1 cellular context compared by ENCODE assay signal in the genomic region with DNA sequence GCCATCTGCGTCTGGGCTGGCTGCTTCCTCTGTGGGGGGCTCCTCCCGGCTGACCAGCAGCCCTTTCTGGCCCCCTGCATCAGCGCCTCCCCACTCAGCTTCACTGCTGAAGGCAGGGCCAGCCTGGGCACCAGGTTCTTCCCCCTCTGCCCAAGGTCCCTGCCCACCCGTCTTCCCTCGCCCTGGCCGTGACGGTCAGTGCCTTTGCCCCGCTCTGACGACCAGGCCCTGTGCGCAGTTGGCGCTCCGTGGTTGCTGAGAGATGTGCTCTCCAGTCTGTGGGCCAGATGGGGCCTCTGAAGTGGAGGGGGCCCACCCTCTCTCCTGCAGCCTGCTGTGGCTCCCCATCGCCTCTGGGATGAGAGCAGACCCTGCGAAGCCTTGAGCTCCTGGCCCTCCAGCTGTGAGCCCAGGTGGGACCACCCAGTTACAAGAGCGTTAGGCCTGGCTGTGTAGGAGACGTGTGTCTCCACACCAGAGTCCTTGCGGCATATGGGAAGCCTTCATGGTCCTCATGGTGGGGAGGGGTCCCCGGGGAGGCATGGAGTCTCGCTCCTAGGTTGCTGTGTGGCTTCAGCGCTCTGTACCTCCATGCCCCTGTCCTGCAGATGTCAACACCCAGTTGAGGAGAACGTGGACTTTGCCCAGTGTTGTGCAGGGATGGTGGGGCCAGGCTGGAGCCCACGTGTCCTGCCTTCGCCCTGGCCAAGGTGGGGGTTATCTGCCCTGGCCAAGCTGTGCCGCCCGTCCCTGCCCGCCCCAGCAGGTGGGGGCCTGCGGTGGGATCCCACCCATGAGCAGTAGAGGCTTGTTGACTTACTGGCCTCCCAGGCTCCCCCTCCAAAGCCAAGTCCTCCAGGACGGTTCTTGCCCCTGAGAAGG.
TF ChIP-seq lines count a peak whose summit lies in the region.

No MANE protein-coding gene starts in this region.

TF ChIP-seq in HepG2, 621 proteins besides CTCF, POLR2A, EP300 and RAD21 (continued from another document and continues in another):
- TF ChIP-seq, protein P1, sequence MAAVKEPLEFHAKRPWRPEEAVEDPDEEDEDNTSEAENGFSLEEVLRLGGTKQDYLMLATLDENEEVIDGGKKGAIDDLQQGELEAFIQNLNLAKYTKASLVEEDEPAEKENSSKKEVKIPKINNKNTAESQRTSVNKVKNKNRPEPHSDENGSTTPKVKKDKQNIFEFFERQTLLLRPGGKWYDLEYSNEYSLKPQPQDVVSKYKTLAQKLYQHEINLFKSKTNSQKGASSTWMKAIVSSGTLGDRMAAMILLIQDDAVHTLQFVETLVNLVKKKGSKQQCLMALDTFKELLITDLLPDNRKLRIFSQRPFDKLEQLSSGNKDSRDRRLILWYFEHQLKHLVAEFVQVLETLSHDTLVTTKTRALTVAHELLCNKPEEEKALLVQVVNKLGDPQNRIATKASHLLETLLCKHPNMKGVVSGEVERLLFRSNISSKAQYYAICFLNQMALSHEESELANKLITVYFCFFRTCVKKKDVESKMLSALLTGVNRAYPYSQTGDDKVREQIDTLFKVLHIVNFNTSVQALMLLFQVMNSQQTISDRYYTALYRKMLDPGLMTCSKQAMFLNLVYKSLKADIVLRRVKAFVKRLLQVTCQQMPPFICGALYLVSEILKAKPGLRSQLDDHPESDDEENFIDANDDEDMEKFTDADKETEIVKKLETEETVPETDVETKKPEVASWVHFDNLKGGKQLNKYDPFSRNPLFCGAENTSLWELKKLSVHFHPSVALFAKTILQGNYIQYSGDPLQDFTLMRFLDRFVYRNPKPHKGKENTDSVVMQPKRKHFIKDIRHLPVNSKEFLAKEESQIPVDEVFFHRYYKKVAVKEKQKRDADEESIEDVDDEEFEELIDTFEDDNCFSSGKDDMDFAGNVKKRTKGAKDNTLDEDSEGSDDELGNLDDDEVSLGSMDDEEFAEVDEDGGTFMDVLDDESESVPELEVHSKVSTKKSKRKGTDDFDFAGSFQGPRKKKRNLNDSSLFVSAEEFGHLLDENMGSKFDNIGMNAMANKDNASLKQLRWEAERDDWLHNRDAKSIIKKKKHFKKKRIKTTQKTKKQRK (IDR thresholded peaks at IDR 0.05; ENCODE audit: low read length) = no peak
- TF ChIP-seq ZNF451 (CRISPR knock-in tag; IDR thresholded peaks at IDR 0.05) (no peak), ZNF616 (CRISPR knock-in tag; IDR thresholded peaks at IDR 0.05; ENCODE audit: low read depth) (0 out of 2 replicates have a peak, but pooled peaks have one; percentile 54), ZNF205 (CRISPR knock-in tag; IDR thresholded peaks at IDR 0.05) (no peak), YY1 (IDR thresholded peaks at IDR 0.05; ENCODE audit: insufficient read depth, insufficient replicate concordance, low read depth, low read length) (peak; percentile 51), CENPX (CRISPR knock-in tag; IDR thresholded peaks at IDR 0.05) (no peak), ZNF124 (CRISPR knock-in tag; IDR thresholded peaks at IDR 0.05) (no peak), GABPA (IDR thresholded peaks at IDR 0.05; ENCODE audit: low read depth, low read length) (no peak), GABPA (CRISPR knock-in tag; IDR thresholded peaks at IDR 0.05; ENCODE audit: low read depth) (no peak), LCORL (IDR thresholded peaks at IDR 0.05) (no peak), LCORL (CRISPR knock-in tag; IDR thresholded peaks at IDR 0.05) (no peak), TCF7 (IDR thresholded peaks at IDR 0.05; ENCODE audit: low read depth) (no peak), ZNF235 (CRISPR knock-in tag; IDR thresholded peaks at IDR 0.05; ENCODE audit: borderline replicate concordance) (0 out of 2 replicates have a peak, but pooled peaks have one; percentile 18), ZNF484 (CRISPR knock-in tag; IDR thresholded peaks at IDR 0.05; ENCODE audit: borderline replicate concordance, low read depth) (no peak), PTBP1 (IDR thresholded peaks at IDR 0.05; ENCODE audit: low read depth, low read length, poor library complexity, severe bottlenecking) (no peak), HDAC2 (CRISPR knock-in tag; IDR thresholded peaks at IDR 0.05) (0 out of 2 replicates have a peak, but pooled peaks have one; percentile 64), ZNF850 (CRISPR knock-in tag; conservative IDR thresholded peaks at IDR 0.05) (no peak), YEATS4 (CRISPR knock-in tag; IDR thresholded peaks at IDR 0.05; ENCODE audit: borderline replicate concordance) (peak; percentile 65; the same call in 1 of the 2 replicates), ZNF550 (CRISPR knock-in tag; IDR thresholded peaks at IDR 0.05; ENCODE audit: borderline replicate concordance) (no peak), U2AF1 (optimal IDR thresholded peaks at IDR 0.05; ENCODE audit: low read depth, low read length) (no peak), ZNF101 (CRISPR knock-in tag; IDR thresholded peaks at IDR 0.05; ENCODE audit: borderline replicate concordance, low read depth) (no peak), SUZ12 (IDR thresholded peaks at IDR 0.05; ENCODE audit: low read depth, low read length) (no peak), SSRP1 (CRISPR knock-in tag; IDR thresholded peaks at IDR 0.05) (no peak), ZNF607 (CRISPR knock-in tag; IDR thresholded peaks at IDR 0.05; ENCODE audit: borderline replicate concordance) (peak; percentile 83; the same call in 1 of the 2 replicates), ZC3H13 (CRISPR knock-in tag; IDR thresholded peaks at IDR 0.05) (0 out of 2 replicates have a peak, but pooled peaks have one; percentile 11), ZNF282 (IDR thresholded peaks at IDR 0.05; ENCODE audit: partially characterized antibody) (no peak), SMAD1 (CRISPR knock-in tag; IDR thresholded peaks at IDR 0.05; ENCODE audit: borderline replicate concordance, low read depth) (no peak; the same call in 1 of the 2 replicates), SATB2 (CRISPR knock-in tag; IDR thresholded peaks at IDR 0.05) (no peak), MEF2D (CRISPR knock-in tag; IDR thresholded peaks at IDR 0.05) (peak; percentile 59; the same call in 1 of the 2 replicates), NCOA2 (CRISPR knock-in tag; IDR thresholded peaks at IDR 0.05) (peak; percentile 67; the same call in 1 of the 2 replicates), NR2F1 (CRISPR knock-in tag; IDR thresholded peaks at IDR 0.05) (no peak), EHMT2 (IDR thresholded peaks at IDR 0.05; ENCODE audit: borderline replicate concordance, low read depth, low read length) (no peak), ZNF615 (CRISPR knock-in tag; IDR thresholded peaks at IDR 0.05; ENCODE audit: borderline replicate concordance) (no peak), ZNF441 (CRISPR knock-in tag; IDR thresholded peaks at IDR 0.05; ENCODE audit: borderline replicate concordance) (no peak)
- TF ChIP-seq, protein P2, sequence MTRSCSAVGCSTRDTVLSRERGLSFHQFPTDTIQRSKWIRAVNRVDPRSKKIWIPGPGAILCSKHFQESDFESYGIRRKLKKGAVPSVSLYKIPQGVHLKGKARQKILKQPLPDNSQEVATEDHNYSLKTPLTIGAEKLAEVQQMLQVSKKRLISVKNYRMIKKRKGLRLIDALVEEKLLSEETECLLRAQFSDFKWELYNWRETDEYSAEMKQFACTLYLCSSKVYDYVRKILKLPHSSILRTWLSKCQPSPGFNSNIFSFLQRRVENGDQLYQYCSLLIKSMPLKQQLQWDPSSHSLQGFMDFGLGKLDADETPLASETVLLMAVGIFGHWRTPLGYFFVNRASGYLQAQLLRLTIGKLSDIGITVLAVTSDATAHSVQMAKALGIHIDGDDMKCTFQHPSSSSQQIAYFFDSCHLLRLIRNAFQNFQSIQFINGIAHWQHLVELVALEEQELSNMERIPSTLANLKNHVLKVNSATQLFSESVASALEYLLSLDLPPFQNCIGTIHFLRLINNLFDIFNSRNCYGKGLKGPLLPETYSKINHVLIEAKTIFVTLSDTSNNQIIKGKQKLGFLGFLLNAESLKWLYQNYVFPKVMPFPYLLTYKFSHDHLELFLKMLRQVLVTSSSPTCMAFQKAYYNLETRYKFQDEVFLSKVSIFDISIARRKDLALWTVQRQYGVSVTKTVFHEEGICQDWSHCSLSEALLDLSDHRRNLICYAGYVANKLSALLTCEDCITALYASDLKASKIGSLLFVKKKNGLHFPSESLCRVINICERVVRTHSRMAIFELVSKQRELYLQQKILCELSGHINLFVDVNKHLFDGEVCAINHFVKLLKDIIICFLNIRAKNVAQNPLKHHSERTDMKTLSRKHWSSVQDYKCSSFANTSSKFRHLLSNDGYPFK (CRISPR knock-in tag; IDR thresholded peaks at IDR 0.05; ENCODE audit: borderline replicate concordance) = peak; percentile 68; the same call in 1 of the 2 replicates
- TF ChIP-seq, protein P3, sequence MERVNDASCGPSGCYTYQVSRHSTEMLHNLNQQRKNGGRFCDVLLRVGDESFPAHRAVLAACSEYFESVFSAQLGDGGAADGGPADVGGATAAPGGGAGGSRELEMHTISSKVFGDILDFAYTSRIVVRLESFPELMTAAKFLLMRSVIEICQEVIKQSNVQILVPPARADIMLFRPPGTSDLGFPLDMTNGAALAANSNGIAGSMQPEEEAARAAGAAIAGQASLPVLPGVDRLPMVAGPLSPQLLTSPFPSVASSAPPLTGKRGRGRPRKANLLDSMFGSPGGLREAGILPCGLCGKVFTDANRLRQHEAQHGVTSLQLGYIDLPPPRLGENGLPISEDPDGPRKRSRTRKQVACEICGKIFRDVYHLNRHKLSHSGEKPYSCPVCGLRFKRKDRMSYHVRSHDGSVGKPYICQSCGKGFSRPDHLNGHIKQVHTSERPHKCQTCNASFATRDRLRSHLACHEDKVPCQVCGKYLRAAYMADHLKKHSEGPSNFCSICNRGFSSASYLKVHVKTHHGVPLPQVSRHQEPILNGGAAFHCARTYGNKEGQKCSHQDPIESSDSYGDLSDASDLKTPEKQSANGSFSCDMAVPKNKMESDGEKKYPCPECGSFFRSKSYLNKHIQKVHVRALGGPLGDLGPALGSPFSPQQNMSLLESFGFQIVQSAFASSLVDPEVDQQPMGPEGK (CRISPR knock-in tag; IDR thresholded peaks at IDR 0.05) = peak; percentile 93
- TF ChIP-seq, protein P4, sequence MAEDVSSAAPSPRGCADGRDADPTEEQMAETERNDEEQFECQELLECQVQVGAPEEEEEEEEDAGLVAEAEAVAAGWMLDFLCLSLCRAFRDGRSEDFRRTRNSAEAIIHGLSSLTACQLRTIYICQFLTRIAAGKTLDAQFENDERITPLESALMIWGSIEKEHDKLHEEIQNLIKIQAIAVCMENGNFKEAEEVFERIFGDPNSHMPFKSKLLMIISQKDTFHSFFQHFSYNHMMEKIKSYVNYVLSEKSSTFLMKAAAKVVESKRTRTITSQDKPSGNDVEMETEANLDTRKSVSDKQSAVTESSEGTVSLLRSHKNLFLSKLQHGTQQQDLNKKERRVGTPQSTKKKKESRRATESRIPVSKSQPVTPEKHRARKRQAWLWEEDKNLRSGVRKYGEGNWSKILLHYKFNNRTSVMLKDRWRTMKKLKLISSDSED (CRISPR knock-in tag; IDR thresholded peaks at IDR 0.05) = 0 out of 2 replicates have a peak, but pooled peaks have one; percentile 37
- TF ChIP-seq, protein P5, sequence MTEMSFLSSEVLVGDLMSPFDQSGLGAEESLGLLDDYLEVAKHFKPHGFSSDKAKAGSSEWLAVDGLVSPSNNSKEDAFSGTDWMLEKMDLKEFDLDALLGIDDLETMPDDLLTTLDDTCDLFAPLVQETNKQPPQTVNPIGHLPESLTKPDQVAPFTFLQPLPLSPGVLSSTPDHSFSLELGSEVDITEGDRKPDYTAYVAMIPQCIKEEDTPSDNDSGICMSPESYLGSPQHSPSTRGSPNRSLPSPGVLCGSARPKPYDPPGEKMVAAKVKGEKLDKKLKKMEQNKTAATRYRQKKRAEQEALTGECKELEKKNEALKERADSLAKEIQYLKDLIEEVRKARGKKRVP (CRISPR knock-in tag; IDR thresholded peaks at IDR 0.05) = no peak
- TF ChIP-seq, protein P6, sequence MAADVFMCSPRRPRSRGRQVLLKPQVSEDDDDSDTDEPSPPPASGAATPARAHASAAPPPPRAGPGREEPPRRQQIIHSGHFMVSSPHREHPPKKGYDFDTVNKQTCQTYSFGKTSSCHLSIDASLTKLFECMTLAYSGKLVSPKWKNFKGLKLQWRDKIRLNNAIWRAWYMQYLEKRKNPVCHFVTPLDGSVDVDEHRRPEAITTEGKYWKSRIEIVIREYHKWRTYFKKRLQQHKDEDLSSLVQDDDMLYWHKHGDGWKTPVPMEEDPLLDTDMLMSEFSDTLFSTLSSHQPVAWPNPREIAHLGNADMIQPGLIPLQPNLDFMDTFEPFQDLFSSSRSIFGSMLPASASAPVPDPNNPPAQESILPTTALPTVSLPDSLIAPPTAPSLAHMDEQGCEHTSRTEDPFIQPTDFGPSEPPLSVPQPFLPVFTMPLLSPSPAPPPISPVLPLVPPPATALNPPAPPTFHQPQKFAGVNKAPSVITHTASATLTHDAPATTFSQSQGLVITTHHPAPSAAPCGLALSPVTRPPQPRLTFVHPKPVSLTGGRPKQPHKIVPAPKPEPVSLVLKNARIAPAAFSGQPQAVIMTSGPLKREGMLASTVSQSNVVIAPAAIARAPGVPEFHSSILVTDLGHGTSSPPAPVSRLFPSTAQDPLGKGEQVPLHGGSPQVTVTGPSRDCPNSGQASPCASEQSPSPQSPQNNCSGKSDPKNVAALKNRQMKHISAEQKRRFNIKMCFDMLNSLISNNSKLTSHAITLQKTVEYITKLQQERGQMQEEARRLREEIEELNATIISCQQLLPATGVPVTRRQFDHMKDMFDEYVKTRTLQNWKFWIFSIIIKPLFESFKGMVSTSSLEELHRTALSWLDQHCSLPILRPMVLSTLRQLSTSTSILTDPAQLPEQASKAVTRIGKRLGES (CRISPR knock-in tag; IDR thresholded peaks at IDR 0.05; ENCODE audit: borderline replicate concordance) = no peak
- TF ChIP-seq, protein P7, sequence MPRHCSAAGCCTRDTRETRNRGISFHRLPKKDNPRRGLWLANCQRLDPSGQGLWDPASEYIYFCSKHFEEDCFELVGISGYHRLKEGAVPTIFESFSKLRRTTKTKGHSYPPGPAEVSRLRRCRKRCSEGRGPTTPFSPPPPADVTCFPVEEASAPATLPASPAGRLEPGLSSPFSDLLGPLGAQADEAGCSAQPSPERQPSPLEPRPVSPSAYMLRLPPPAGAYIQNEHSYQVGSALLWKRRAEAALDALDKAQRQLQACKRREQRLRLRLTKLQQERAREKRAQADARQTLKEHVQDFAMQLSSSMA (CRISPR knock-in tag; IDR thresholded peaks at IDR 0.05) = no peak
- TF ChIP-seq, protein P8, sequence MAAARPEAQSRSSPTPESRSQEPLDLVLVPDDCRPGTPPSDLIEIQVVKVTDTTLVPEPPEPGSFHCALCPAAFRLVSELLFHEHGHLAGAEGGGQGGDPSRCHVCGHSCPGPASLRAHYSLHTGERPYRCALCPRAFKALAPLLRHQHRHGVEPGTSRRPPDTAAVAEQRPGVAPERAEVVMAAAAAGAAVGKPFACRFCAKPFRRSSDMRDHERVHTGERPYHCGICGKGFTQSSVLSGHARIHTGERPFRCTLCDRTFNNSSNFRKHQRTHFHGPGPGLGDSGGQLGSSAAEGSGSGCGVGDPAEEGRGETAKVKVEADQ (CRISPR knock-in tag; IDR thresholded peaks at IDR 0.05; ENCODE audit: borderline replicate concordance) = no peak
- TF ChIP-seq, protein P9, sequence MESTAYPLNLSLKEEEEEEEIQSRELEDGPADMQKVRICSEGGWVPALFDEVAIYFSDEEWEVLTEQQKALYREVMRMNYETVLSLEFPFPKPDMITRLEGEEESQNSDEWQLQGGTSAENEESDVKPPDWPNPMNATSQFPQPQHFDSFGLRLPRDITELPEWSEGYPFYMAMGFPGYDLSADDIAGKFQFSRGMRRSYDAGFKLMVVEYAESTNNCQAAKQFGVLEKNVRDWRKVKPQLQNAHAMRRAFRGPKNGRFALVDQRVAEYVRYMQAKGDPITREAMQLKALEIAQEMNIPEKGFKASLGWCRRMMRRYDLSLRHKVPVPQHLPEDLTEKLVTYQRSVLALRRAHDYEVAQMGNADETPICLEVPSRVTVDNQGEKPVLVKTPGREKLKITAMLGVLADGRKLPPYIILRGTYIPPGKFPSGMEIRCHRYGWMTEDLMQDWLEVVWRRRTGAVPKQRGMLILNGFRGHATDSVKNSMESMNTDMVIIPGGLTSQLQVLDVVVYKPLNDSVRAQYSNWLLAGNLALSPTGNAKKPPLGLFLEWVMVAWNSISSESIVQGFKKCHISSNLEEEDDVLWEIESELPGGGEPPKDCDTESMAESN (CRISPR knock-in tag; conservative IDR thresholded peaks at IDR 0.05) = 0 out of 2 replicates have a peak, but pooled peaks have one; percentile 32
